Comparison of ENCODE assay signal across 1 cellular context in genomic region chr19:47745010-47745901, GRCh38.
A peak's percentile ranks its signal among the peaks of the same experiment; 100 is the strongest.
TF ChIP-seq lines count a peak whose summit lies in the region.

Gene NOP53, plus strand, starts transcription at chr19:47745546. Its CDS starts 14 bp downstream, at chr19:47745560.

TF ChIP-seq in WTC11, 78 proteins besides CTCF, POLR2A, EP300 and RAD21 (continued from another document and continues in another):
- no peak for TF ChIP-seq ZNF532 (CRISPR knock-in tag; IDR thresholded peaks at IDR 0.05; ENCODE audit: borderline replicate concordance)
- TF ChIP-seq TP53 (CRISPR knock-in tag; IDR thresholded peaks at IDR 0.05): no peak
- TF ChIP-seq USF1 (CRISPR knock-in tag; IDR thresholded peaks at IDR 0.05): no peak
- no peak; the same call in 1 of the 2 replicates for TF ChIP-seq GTF2I (CRISPR knock-in tag; conservative IDR thresholded peaks at IDR 0.05)
- no peak for TF ChIP-seq USF2 (CRISPR knock-in tag; IDR thresholded peaks at IDR 0.05)
- TF ChIP-seq MAX (CRISPR knock-in tag; IDR thresholded peaks at IDR 0.05): peak; percentile 66; the same call in 1 of the 2 replicates
- TF ChIP-seq ZNF263 (CRISPR knock-in tag; IDR thresholded peaks at IDR 0.05; ENCODE audit: low read depth): no peak
- TF ChIP-seq TEAD4 (CRISPR knock-in tag; IDR thresholded peaks at IDR 0.05): no peak
- peak; percentile 89; the same call in 1 of the 2 replicates for TF ChIP-seq ZNF396 (CRISPR knock-in tag; IDR thresholded peaks at IDR 0.05; ENCODE audit: borderline replicate concordance)
- no peak for TF ChIP-seq NR1H2 (CRISPR knock-in tag; IDR thresholded peaks at IDR 0.05)
- no peak for TF ChIP-seq FOXJ3 (CRISPR knock-in tag; IDR thresholded peaks at IDR 0.05; ENCODE audit: borderline replicate concordance)
- no peak for TF ChIP-seq KAT7 (CRISPR knock-in tag; IDR thresholded peaks at IDR 0.05; ENCODE audit: borderline replicate concordance)
- TF ChIP-seq, protein P1, sequence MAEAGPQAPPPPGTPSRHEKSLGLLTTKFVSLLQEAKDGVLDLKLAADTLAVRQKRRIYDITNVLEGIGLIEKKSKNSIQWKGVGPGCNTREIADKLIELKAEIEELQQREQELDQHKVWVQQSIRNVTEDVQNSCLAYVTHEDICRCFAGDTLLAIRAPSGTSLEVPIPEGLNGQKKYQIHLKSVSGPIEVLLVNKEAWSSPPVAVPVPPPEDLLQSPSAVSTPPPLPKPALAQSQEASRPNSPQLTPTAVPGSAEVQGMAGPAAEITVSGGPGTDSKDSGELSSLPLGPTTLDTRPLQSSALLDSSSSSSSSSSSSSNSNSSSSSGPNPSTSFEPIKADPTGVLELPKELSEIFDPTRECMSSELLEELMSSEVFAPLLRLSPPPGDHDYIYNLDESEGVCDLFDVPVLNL (CRISPR knock-in tag; IDR thresholded peaks at IDR 0.05; ENCODE audit: borderline replicate concordance, low read depth): no peak
- no peak for TF ChIP-seq RORB (CRISPR knock-in tag; IDR thresholded peaks at IDR 0.05)
- TF ChIP-seq, protein P2, sequence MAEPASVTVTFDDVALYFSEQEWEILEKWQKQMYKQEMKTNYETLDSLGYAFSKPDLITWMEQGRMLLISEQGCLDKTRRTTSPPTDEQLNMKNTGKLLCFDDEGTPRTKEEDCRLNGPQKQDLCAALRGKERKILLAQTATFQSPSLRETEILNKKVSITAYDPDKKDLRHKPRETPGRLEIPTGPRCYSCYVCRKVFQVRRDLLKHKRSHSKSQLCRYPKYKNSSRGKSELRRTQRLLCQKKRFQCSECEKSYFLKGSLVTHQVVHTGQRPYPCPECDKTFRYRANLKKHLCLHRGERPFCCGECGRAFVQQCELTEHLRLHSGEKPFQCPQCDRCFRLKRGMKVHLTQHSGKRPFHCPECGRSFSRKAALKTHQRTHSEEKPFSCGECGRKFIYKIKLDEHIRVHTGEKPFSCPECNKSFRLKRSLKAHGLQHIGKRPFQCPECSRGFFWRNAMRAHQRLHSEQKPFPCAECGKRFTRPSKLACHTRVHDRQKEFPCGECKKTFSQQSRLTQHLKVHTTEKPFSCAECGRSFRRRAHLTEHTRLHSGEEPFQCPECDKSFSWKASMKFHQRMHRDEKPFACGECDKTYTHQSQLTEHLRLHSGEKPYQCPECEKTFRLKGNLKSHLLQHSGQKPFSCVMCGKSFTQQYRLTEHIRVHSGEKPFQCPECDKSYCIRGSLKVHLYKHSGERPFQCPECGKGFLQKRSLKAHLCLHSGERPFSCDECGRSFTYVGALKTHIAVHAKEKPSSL (CRISPR knock-in tag; conservative IDR thresholded peaks at IDR 0.05): no peak
- TF ChIP-seq, protein P3, sequence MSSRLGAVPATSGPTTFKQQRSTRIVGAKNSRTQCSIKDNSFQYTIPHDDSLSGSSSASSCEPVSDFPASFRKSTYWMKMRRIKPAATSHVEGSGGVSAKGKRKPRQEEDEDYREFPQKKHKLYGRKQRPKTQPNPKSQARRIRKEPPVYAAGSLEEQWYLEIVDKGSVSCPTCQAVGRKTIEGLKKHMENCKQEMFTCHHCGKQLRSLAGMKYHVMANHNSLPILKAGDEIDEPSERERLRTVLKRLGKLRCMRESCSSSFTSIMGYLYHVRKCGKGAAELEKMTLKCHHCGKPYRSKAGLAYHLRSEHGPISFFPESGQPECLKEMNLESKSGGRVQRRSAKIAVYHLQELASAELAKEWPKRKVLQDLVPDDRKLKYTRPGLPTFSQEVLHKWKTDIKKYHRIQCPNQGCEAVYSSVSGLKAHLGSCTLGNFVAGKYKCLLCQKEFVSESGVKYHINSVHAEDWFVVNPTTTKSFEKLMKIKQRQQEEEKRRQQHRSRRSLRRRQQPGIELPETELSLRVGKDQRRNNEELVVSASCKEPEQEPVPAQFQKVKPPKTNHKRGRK (CRISPR knock-in tag; IDR thresholded peaks at IDR 0.05; ENCODE audit: borderline replicate concordance): no peak
- TF ChIP-seq ETV6 (CRISPR knock-in tag; IDR thresholded peaks at IDR 0.05): no peak
- peak; percentile 72; the same call in 1 of the 2 replicates for TF ChIP-seq FOXK1 (CRISPR knock-in tag; IDR thresholded peaks at IDR 0.05)
- TF ChIP-seq ERG (CRISPR knock-in tag; IDR thresholded peaks at IDR 0.05): peak; percentile 27; the same call in 1 of the 2 replicates
- TF ChIP-seq, protein P4, sequence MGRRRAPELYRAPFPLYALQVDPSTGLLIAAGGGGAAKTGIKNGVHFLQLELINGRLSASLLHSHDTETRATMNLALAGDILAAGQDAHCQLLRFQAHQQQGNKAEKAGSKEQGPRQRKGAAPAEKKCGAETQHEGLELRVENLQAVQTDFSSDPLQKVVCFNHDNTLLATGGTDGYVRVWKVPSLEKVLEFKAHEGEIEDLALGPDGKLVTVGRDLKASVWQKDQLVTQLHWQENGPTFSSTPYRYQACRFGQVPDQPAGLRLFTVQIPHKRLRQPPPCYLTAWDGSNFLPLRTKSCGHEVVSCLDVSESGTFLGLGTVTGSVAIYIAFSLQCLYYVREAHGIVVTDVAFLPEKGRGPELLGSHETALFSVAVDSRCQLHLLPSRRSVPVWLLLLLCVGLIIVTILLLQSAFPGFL (CRISPR knock-in tag; IDR thresholded peaks at IDR 0.05; ENCODE audit: borderline replicate concordance): no peak
- no peak for TF ChIP-seq SOX15 (CRISPR knock-in tag; IDR thresholded peaks at IDR 0.05)
- no peak for TF ChIP-seq ATF1 (CRISPR knock-in tag; IDR thresholded peaks at IDR 0.05)
- no peak for TF ChIP-seq GRHL2 (CRISPR knock-in tag; IDR thresholded peaks at IDR 0.05; ENCODE audit: insufficient replicate concordance, severe bottlenecking)
- TF ChIP-seq NR3C1 (CRISPR knock-in tag; conservative IDR thresholded peaks at IDR 0.05; ENCODE audit: low read depth): no peak
- TF ChIP-seq, protein P5, sequence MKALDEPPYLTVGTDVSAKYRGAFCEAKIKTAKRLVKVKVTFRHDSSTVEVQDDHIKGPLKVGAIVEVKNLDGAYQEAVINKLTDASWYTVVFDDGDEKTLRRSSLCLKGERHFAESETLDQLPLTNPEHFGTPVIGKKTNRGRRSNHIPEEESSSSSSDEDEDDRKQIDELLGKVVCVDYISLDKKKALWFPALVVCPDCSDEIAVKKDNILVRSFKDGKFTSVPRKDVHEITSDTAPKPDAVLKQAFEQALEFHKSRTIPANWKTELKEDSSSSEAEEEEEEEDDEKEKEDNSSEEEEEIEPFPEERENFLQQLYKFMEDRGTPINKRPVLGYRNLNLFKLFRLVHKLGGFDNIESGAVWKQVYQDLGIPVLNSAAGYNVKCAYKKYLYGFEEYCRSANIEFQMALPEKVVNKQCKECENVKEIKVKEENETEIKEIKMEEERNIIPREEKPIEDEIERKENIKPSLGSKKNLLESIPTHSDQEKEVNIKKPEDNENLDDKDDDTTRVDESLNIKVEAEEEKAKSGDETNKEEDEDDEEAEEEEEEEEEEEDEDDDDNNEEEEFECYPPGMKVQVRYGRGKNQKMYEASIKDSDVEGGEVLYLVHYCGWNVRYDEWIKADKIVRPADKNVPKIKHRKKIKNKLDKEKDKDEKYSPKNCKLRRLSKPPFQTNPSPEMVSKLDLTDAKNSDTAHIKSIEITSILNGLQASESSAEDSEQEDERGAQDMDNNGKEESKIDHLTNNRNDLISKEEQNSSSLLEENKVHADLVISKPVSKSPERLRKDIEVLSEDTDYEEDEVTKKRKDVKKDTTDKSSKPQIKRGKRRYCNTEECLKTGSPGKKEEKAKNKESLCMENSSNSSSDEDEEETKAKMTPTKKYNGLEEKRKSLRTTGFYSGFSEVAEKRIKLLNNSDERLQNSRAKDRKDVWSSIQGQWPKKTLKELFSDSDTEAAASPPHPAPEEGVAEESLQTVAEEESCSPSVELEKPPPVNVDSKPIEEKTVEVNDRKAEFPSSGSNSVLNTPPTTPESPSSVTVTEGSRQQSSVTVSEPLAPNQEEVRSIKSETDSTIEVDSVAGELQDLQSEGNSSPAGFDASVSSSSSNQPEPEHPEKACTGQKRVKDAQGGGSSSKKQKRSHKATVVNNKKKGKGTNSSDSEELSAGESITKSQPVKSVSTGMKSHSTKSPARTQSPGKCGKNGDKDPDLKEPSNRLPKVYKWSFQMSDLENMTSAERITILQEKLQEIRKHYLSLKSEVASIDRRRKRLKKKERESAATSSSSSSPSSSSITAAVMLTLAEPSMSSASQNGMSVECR (CRISPR knock-in tag; IDR thresholded peaks at IDR 0.05; ENCODE audit: borderline replicate concordance): no peak
- TF ChIP-seq NFE2L1 (CRISPR knock-in tag; IDR thresholded peaks at IDR 0.05): no peak
- no peak for TF ChIP-seq ATF2 (CRISPR knock-in tag; IDR thresholded peaks at IDR 0.05; ENCODE audit: borderline replicate concordance, low read depth)
- TF ChIP-seq ZBTB43 (CRISPR knock-in tag; IDR thresholded peaks at IDR 0.05): no peak
- no peak for TF ChIP-seq ZNF138 (CRISPR knock-in tag; conservative IDR thresholded peaks at IDR 0.05)
